ENCODE assay signal across 8 cellular contexts in genomic region chr11:63814383-63814736, GRCh38. TPM values are rescaled to one million over a fixed set of nuclear protein-coding genes. Genes with fewer than 3 reads are reported as not detected.
DNase-seq lines count a peak whose midpoint lies in the region; ATAC-seq and TF ChIP-seq lines count a peak whose summit lies in the region.

No MANE protein-coding gene starts in this region.

- H3K4me1 Mint-ChIP-seq in activated CD4-positive, alpha-beta T cell treated with anti-CD3 and anti-CD28 coated beads for 36 hours: peaks cover 21% of the 10 kb centered on the region
- H3K4me1 Mint-ChIP-seq in activated CD8-positive, alpha-beta T cell treated with anti-CD3 and anti-CD28 coated beads, Interleukin-2, amount 10 ng/mL, durations not matched to agents 7 days and 5 days (ENCODE audit: low read depth): peaks cover 40% of the 10 kb centered on the region

- H3K4me3 Mint-ChIP-seq in activated CD4-positive, alpha-beta T cell treated with anti-CD3 and anti-CD28 coated beads for 36 hours: peak overlapping the region; percentile 77
- H3K4me3 Mint-ChIP-seq in activated CD8-positive, alpha-beta T cell treated with anti-CD3 and anti-CD28 coated beads, Interleukin-2, amount 10 ng/mL, durations not matched to agents 7 days and 5 days: peak overlapping the region; percentile 85

- H3K27ac Mint-ChIP-seq in activated CD4-positive, alpha-beta T cell treated with anti-CD3 and anti-CD28 coated beads for 36 hours: no peak overlapping the region
- peak overlapping the region; percentile 49 for H3K27ac Mint-ChIP-seq in activated CD8-positive, alpha-beta T cell treated with anti-CD3 and anti-CD28 coated beads, Interleukin-2, amount 10 ng/mL, durations not matched to agents 7 days and 5 days

- POLR2A ChIA-PET in activated CD4-positive, alpha-beta T cell treated with anti-CD3 and anti-CD28 coated beads for 36 hours (lab: Charles Lee): interaction anchor here (0.7 kb wide), 1 partner anchor 166 kb away, joined by 3 read pairs; no protein-coding TSS in a partner anchor
- POLR2A ChIA-PET in activated CD8-positive, alpha-beta T cell treated with anti-CD3 and anti-CD28 coated beads, Interleukin-2, amount 10 ng/mL, durations not matched to agents 7 days and 5 days (lab: Charles Lee): interaction anchor here (0.6 kb wide), 1 partner anchor 1410 kb away, joined by 5 read pairs; no protein-coding TSS in a partner anchor

- H3K4me1 ChIP-seq in suprapubic skin: peaks cover 24% of the 10 kb centered on the region

- no peaks in the 10 kb centered on the region for H3K9me3 Mint-ChIP-seq in activated CD4-positive, alpha-beta T cell treated with anti-CD3 and anti-CD28 coated beads for 36 hours (ENCODE audit: low read depth)
- no peaks in the 10 kb centered on the region for H3K9me3 Mint-ChIP-seq in activated CD8-positive, alpha-beta T cell treated with anti-CD3 and anti-CD28 coated beads, Interleukin-2, amount 10 ng/mL, durations not matched to agents 7 days and 5 days (ENCODE audit: insufficient read depth)

- ATAC-seq in activated CD4-positive, alpha-beta T cell treated with anti-CD3 and anti-CD28 coated beads for 36 hours: no peak
- no peak for ATAC-seq in activated CD8-positive, alpha-beta T cell treated with anti-CD3 and anti-CD28 coated beads, Interleukin-2, amount 10 ng/mL, durations not matched to agents 7 days and 5 days
- ATAC-seq in HG03439 (IDR thresholded peaks at IDR 0.05; ENCODE audit: unreplicated experiment) (no peak), GM19324 (IDR thresholded peaks at IDR 0.05; ENCODE audit: low FRiP score, unreplicated experiment) (no peak)

- no peaks in the 10 kb centered on the region for H3K9me3 ChIP-seq in suprapubic skin

- DNase-seq in activated CD4-positive, alpha-beta T cell treated with anti-CD3 and anti-CD28 coated beads for 36 hours: no peak
- no peak for DNase-seq in activated CD4-positive, alpha-beta T cell treated with anti-CD3 and anti-CD28 coated beads, Interleukin-2, amount 50 U/mL, for 48 hours
- no peak for DNase-seq in activated CD8-positive, alpha-beta T cell treated with anti-CD3 and anti-CD28 coated beads, Interleukin-2, amount 10 ng/mL, durations not matched to agents 7 days and 5 days
- peak; percentile 28 for DNase-seq in iris pigment epithelial cell (ENCODE audit: low read depth)
- DNase-seq in suprapubic skin (ENCODE audit: low spot score in 2 of 2): no peak
- no peak for DNase-seq in anterior cingulate cortex (lab: John Stamatoyannopoulos, UW)

- WGBS in suprapubic skin: 16% methylated on average over 7 of the region's 7 CpGs

- intact Hi-C loops in activated CD4-positive, alpha-beta T cell treated with anti-CD3 and anti-CD28 coated beads for 36 hours (cut with DNase I, micrococcal nuclease): loop anchor here in 1 of 2 experiments (5.0 kb wide), 1 partner anchor 42 kb away; no protein-coding TSS in a partner anchor

- TF ChIP-seq EP300 in suprapubic skin (IDR thresholded peaks at IDR 0.05): no peak

- TF ChIP-seq CTCF in suprapubic skin (IDR thresholded peaks at IDR 0.05): no peak

- peak overlapping the region; percentile 72 for H3K4me3 ChIP-seq in suprapubic skin

- peaks cover 28% of the 10 kb centered on the region for H3K36me3 Mint-ChIP-seq in activated CD4-positive, alpha-beta T cell treated with anti-CD3 and anti-CD28 coated beads for 36 hours (ENCODE audit: low read depth)
- peaks cover 37% of the 10 kb centered on the region for H3K36me3 Mint-ChIP-seq in activated CD8-positive, alpha-beta T cell treated with anti-CD3 and anti-CD28 coated beads, Interleukin-2, amount 10 ng/mL, durations not matched to agents 7 days and 5 days (ENCODE audit: low read depth)

- no peaks in the 10 kb centered on the region for H3K27me3 ChIP-seq in suprapubic skin

- no peaks in the 10 kb centered on the region for H3K27me3 Mint-ChIP-seq in activated CD4-positive, alpha-beta T cell treated with anti-CD3 and anti-CD28 coated beads for 36 hours
- no peaks in the 10 kb centered on the region for H3K27me3 Mint-ChIP-seq in activated CD8-positive, alpha-beta T cell treated with anti-CD3 and anti-CD28 coated beads, Interleukin-2, amount 10 ng/mL, durations not matched to agents 7 days and 5 days (ENCODE audit: low read depth)

- TF ChIP-seq POLR2A in suprapubic skin (IDR thresholded peaks at IDR 0.05): no peak

- H3K36me3 ChIP-seq in suprapubic skin: peaks cover 18% of the 10 kb centered on the region

- CTCF ChIA-PET in activated CD4-positive, alpha-beta T cell treated with anti-CD3 and anti-CD28 coated beads for 36 hours (lab: Charles Lee): interaction anchor here (0.7 to 1.1 kb wide), 2 partner anchors 24 to 57 kb away, joined by 3 to 8 read pairs; no protein-coding TSS in a partner anchor
- CTCF ChIA-PET in activated CD8-positive, alpha-beta T cell treated with anti-CD3 and anti-CD28 coated beads, Interleukin-2, amount 10 ng/mL, durations not matched to agents 7 days and 5 days (lab: Charles Lee): interaction anchor here (1.0 to 1.8 kb wide), 3 partner anchors 45 to 101 kb away, joined by 3 to 4 read pairs (median 3); no protein-coding TSS in a partner anchor

- H3K27ac ChIP-seq in suprapubic skin: no peak overlapping the region

RNA-seq across cellular contexts. Expression of gene SPINDOC, which starts 1.1 kb away (rescaled TPM):
- 10 to 100 TPM; 25.7 to 26.2 TPM for total RNA-seq in activated CD4-positive, alpha-beta T cell treated with anti-CD3 and anti-CD28 coated beads for 36 hours
- 10 to 100 TPM; 49.1 to 50.4 TPM for total RNA-seq in activated CD8-positive, alpha-beta T cell treated with anti-CD3 and anti-CD28 coated beads, Interleukin-2, amount 10 ng/mL, durations not matched to agents 7 days and 5 days
- total RNA-seq in suprapubic skin: 1 to 10 TPM; 3.9 to 9.4 (median 6.3) TPM

RNA-seq across cellular contexts. Expression of gene MARK2, which starts 24.6 kb away (rescaled TPM):
- total RNA-seq in activated CD4-positive, alpha-beta T cell treated with anti-CD3 and anti-CD28 coated beads for 36 hours: 10 to 100 TPM; 24.3 to 24.9 TPM
- total RNA-seq in activated CD8-positive, alpha-beta T cell treated with anti-CD3 and anti-CD28 coated beads, Interleukin-2, amount 10 ng/mL, durations not matched to agents 7 days and 5 days: 10 to 100 TPM; 62.1 to 68.6 TPM
- total RNA-seq in suprapubic skin: 10 to 100 TPM; 66.3 to 78.7 (median 71.8) TPM

RNA-seq across cellular contexts. Expression of gene ZFTA, which starts 45.8 kb away (rescaled TPM):
- total RNA-seq in activated CD4-positive, alpha-beta T cell treated with anti-CD3 and anti-CD28 coated beads for 36 hours: 1 to 10 TPM; 1.5 to 1.7 TPM
- 1 to 10 TPM; 4.5 to 5.6 TPM for total RNA-seq in activated CD8-positive, alpha-beta T cell treated with anti-CD3 and anti-CD28 coated beads, Interleukin-2, amount 10 ng/mL, durations not matched to agents 7 days and 5 days
- 1 to 10 TPM; 3.3 to 5.0 (median 4.8) TPM for total RNA-seq in suprapubic skin
